23 cellular contexts compared by ENCODE assay signal in the genomic region with DNA sequence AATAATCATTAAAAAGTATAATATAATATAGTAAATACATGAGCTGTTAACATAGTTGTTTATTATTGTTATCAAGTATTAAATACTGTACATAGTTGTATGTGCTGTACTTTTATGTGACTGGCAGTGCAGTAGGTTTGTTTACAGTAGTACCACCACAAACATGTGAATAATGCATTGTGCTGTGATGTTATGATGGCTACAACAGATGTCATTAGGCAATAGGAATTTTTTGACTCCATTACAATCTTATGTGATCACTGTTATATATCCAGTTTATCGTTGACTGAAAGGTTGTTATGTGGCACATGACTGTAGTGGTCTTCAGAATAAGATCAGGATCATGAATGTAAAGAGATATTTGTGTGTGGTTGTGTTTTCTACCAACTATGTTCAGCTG.
"Had no signal": no experiment of that assay in that cellular context is flagged by ENCODE, and none has a peak within 500 bp of the region (broad histone marks: within the 10 kb centered on the region; RNA-seq: fewer than 3 reads in every experiment).

No MANE protein-coding gene starts in this region.

- H3K36me3 ChIP-seq: gastroesophageal sphincter, heart right ventricle, left lung, prostate gland, right atrium auricular region, tibial artery had no signal

- H3K36me3 Mint-ChIP-seq: naive thymus-derived CD8-positive, alpha-beta T cell; stimulated activated memory B cell treated with anti-CD40 and anti-IgM and Interleukin-4, amounts not matched to agents 10 μg/mL and 1 μg/mL and 100 μg/mL, for 72 hours; type B pancreatic cell had no signal

- H3K4me1 ChIP-seq: gastroesophageal sphincter, heart right ventricle, left lung, prostate gland, right atrium auricular region, testis, tibial artery had no signal

- H3K4me3 ChIP-seq: gastroesophageal sphincter, heart right ventricle, left lung, prostate gland, right atrium auricular region, testis, tibial artery had no signal

- H3K4me1 Mint-ChIP-seq: naive thymus-derived CD8-positive, alpha-beta T cell; nephron progenitor cell; stimulated activated memory B cell treated with anti-CD40 and anti-IgM and Interleukin-4, amounts not matched to agents 10 μg/mL and 1 μg/mL and 100 μg/mL, for 72 hours had no signal

- H3K27me3 Mint-ChIP-seq: naive thymus-derived CD8-positive, alpha-beta T cell; stimulated activated memory B cell treated with anti-CD40 and anti-IgM and Interleukin-4, amounts not matched to agents 10 μg/mL and 1 μg/mL and 100 μg/mL, for 72 hours; type B pancreatic cell had no signal

- H3K27ac ChIP-seq: foreskin keratinocyte, gastroesophageal sphincter, heart right ventricle, left lung, prostate gland, right atrium auricular region, testis, tibial artery had no signal

- H3K4me3 Mint-ChIP-seq: naive thymus-derived CD8-positive, alpha-beta T cell; nephron progenitor cell; stimulated activated memory B cell treated with anti-CD40 and anti-IgM and Interleukin-4, amounts not matched to agents 10 μg/mL and 1 μg/mL and 100 μg/mL, for 72 hours; type B pancreatic cell had no signal

- H3K27ac Mint-ChIP-seq: naive thymus-derived CD8-positive, alpha-beta T cell; nephron progenitor cell; stimulated activated memory B cell treated with anti-CD40 and anti-IgM and Interleukin-4, amounts not matched to agents 10 μg/mL and 1 μg/mL and 100 μg/mL, for 72 hours; type B pancreatic cell had no signal

- DNase-seq: cortex of kidney; foreskin keratinocyte; heart right ventricle; hippocampal formation; left cardiac atrium; left lung; mesendoderm; midbrain; naive thymus-derived CD8-positive, alpha-beta T cell; nephron progenitor cell; nucleus accumbens; stimulated activated CD4-positive, alpha-beta T cell treated with anti-CD3 and anti-CD28 coated beads, Interleukin-2, amount 100 ng/mL, for 24 hours; stimulated activated CD4-positive, alpha-beta T cell treated with anti-CD3 and anti-CD28 coated beads, Interleukin-4, amount 100 ng/mL, for 4 hours; stimulated activated naive CD8-positive, alpha-beta T cell treated with anti-CD3 and anti-CD28 coated beads, Interleukin-15, Interleukin-2, amounts not matched to agents 100 U/mL and 50 U/mL, for 24 hours; substantia nigra; testis; tibial artery had no signal

- ATAC-seq: foreskin keratinocyte; gastroesophageal sphincter; heart right ventricle; left cardiac atrium; left lung; naive thymus-derived CD8-positive, alpha-beta T cell; sciatic nerve; stimulated activated memory B cell treated with anti-CD40 and anti-IgM and Interleukin-4, amounts not matched to agents 10 μg/mL and 1 μg/mL and 100 μg/mL, for 72 hours; stimulated activated naive CD8-positive, alpha-beta T cell treated with anti-CD3 and anti-CD28 coated beads, Interleukin-15, Interleukin-2, amounts not matched to agents 100 U/mL and 50 U/mL, for 24 hours had no signal

- H3K9me3 ChIP-seq: gastroesophageal sphincter, heart right ventricle, left lung, prostate gland, right atrium auricular region, testis, tibial artery had no signal

- H3K9me3 Mint-ChIP-seq: nephron progenitor cell, type B pancreatic cell had no signal

- H3K27me3 ChIP-seq: foreskin keratinocyte, gastroesophageal sphincter, heart right ventricle, left lung, right atrium auricular region, testis, tibial artery had no signal
